8 cellular contexts compared by ENCODE assay signal in genomic region chr20:52313335-52313963, GRCh38.
A peak's percentile ranks its signal among the peaks of the same experiment; 100 is the strongest.
DNase-seq lines count a peak whose midpoint lies in the region; ATAC-seq, FAIRE-seq and TF ChIP-seq lines count a peak whose summit lies in the region.

No MANE protein-coding gene starts in this region.

- CTCF ChIA-PET in AG04449 (lab: Yijun Ruan, JAX): interaction anchor here (0.7 to 6.6 kb wide), 17 partner anchors 9 to 1631 kb away, joined by 3 to 91 read pairs (median 9); no protein-coding TSS in a partner anchor

- no peaks in the 10 kb centered on the region for H3K79me2 ChIP-seq in hepatocyte

- no peaks in the 10 kb centered on the region for H3K27me3 ChIP-seq in hepatocyte
- H3K27me3 ChIP-seq in colonic mucosa: no peaks in the 10 kb centered on the region

- peaks cover 18% of the 10 kb centered on the region for H3K27me3 Mint-ChIP-seq in type B pancreatic cell

- peaks cover 4% of the 10 kb centered on the region for H3K4me1 ChIP-seq in hepatocyte (ENCODE audit: insufficient read depth)
- H3K4me1 ChIP-seq in colonic mucosa: no peaks in the 10 kb centered on the region

- DNase-seq in AG04449 (ENCODE audit: low read depth, low spot score) (no peak), HTR-8/SVneo (ENCODE audit: insufficient read length, low spot score) (peak; percentile 82), SK-N-MC (ENCODE audit: low read depth, low spot score) (peak; percentile 81), hepatocyte (ENCODE audit: low spot score) (peak; percentile 68), type B pancreatic cell (ENCODE audit: extremely low spot score, unreplicated experiment) (no peak), colonic mucosa (no peak)

- peak overlapping the region; percentile 66 for H3K4me2 ChIP-seq in hepatocyte

- no peaks in the 10 kb centered on the region for H3K9me2 ChIP-seq in hepatocyte (replicated peaks; ENCODE audit: insufficient read depth)

- H3K27ac ChIP-seq in SK-N-MC: peak overlapping the region; percentile 83
- H3K27ac ChIP-seq in hepatocyte: no peak overlapping the region
- H3K27ac ChIP-seq in colonic mucosa: no peak overlapping the region

- H3K36me3 ChIP-seq in SK-N-MC (ENCODE audit: insufficient read depth, low read length) (no peaks in the 10 kb centered on the region), hepatocyte (replicated peaks; ENCODE audit: insufficient read depth, low read depth) (no peaks in the 10 kb centered on the region), colonic mucosa (no peaks in the 10 kb centered on the region)

- peak overlapping the region; percentile 52 for H3K9ac ChIP-seq in SK-N-MC (ENCODE audit: insufficient read length)
- no peak overlapping the region for H3K9ac ChIP-seq in colonic mucosa (ENCODE audit: low read depth in 2 of 2, low read length in 2 of 2)

- POLR2A ChIA-PET in AG04449 (lab: Yijun Ruan, JAX): interaction anchor here (0.8 kb wide), 1 partner anchor 657 kb away, joined by 5 read pairs; no protein-coding TSS in a partner anchor

- 18% methylated on average over 16 of the region's 16 CpGs for WGBS in hepatocyte (ENCODE audit: low lambda C conversion rate, missing lambda C conversion rate)

- H3K4me3 ChIP-seq in AG04449 (ENCODE audit: low read depth, low read length): no peak overlapping the region
- H3K4me3 ChIP-seq in SK-N-MC: peak overlapping the region; percentile 69
- no peak overlapping the region for H3K4me3 ChIP-seq in hepatocyte
- no peak overlapping the region for H3K4me3 ChIP-seq in colonic mucosa

- peaks cover 35% of the 10 kb centered on the region for H3K4me1 Mint-ChIP-seq in type B pancreatic cell (ENCODE audit: unreplicated experiment)

- intact Hi-C loops in colonic mucosa (cut with DNase I): no loop called here

- no peak overlapping the region for H2AFZ ChIP-seq in hepatocyte

- FAIRE-seq in HTR-8/SVneo (lab: Jason Lieb, UNC): peak; percentile 97

- TF ChIP-seq CTCF in AG04449 (IDR thresholded peaks at IDR 0.05; ENCODE audit: insufficient read depth, low read length, missing control alignments): peak; percentile 36
- peak; percentile 75 for TF ChIP-seq CTCF in hepatocyte (IDR thresholded peaks at IDR 0.05; ENCODE audit: poor library complexity)
- TF ChIP-seq CTCF in type B pancreatic cell (conservative IDR thresholded peaks at IDR 0.05): peak; percentile 71
- TF ChIP-seq CTCF in colonic mucosa (IDR thresholded peaks at IDR 0.05): no peak

- H3K4me3 Mint-ChIP-seq in type B pancreatic cell: peak overlapping the region; percentile 59

- no peaks in the 10 kb centered on the region for H3K9me3 Mint-ChIP-seq in type B pancreatic cell

- H3K27ac Mint-ChIP-seq in type B pancreatic cell: no peak overlapping the region

- ATAC-seq in GM18907 (IDR thresholded peaks at IDR 0.05; ENCODE audit: unreplicated experiment) (no peak), GM21576 (IDR thresholded peaks at IDR 0.05; ENCODE audit: unreplicated experiment) (no peak)

- H4K20me1 ChIP-seq in hepatocyte (ENCODE audit: insufficient read depth, poor library complexity, severe bottlenecking): no peaks in the 10 kb centered on the region

- H3K36me3 Mint-ChIP-seq in type B pancreatic cell: no peaks in the 10 kb centered on the region

- H3K9me3 ChIP-seq in SK-N-MC (ENCODE audit: low read depth, low read length) (no peaks in the 10 kb centered on the region), hepatocyte (ENCODE audit: low read depth) (no peaks in the 10 kb centered on the region), colonic mucosa (no peaks in the 10 kb centered on the region)

Comparison
In these comparisons a context has a peak if more than half of its experiments do, and no peak if none do; other contexts are left out.
1. DNase-seq: peak in HTR-8/SVneo (single experiment), SK-N-MC (single experiment) and hepatocyte (single experiment); none in AG04449 (single experiment), type B pancreatic cell (single experiment) and colonic mucosa (single experiment).